In genomic region chr5:142495561-142495960, GRCh38 we compare ENCODE assay signal across 20 cellular contexts.
"Had no signal": no experiment of that assay in that cellular context is flagged by ENCODE, and none has a peak within 500 bp of the region (broad histone marks: within the 10 kb centered on the region; RNA-seq: fewer than 3 reads in every experiment).

No MANE protein-coding gene starts in this region.

- H3K9me3 Mint-ChIP-seq: activated CD4-positive, alpha-beta memory T cell treated with anti-CD3 and anti-CD28 coated beads, Interleukin-2, amount 10 ng/mL, durations not matched to agents 7 days and 5 days; activated naive CD4-positive, alpha-beta T cell treated with anti-CD3 and anti-CD28 coated beads, Interleukin-2, amount 10 ng/mL, durations not matched to agents 7 days and 5 days; mesothelial cell of epicardium had no signal

- DNase-seq: activated CD4-positive, alpha-beta memory T cell treated with anti-CD3 and anti-CD28 coated beads, Interleukin-2, amount 10 ng/mL, durations not matched to agents 7 days and 5 days; activated CD4-positive, alpha-beta T cell treated with anti-CD3 and anti-CD28 coated beads for 48 hours; activated effector memory CD4-positive, alpha-beta T cell treated with anti-CD3 and anti-CD28 coated beads, Interleukin-2, amount 50 U/mL, for 16 hours; activated naive CD4-positive, alpha-beta T cell treated with anti-CD3 and anti-CD28 coated beads, Interleukin-2, amount 10 ng/mL, durations not matched to agents 7 days and 5 days; body of pancreas; dermis blood vessel endothelial cell; effector CD8-positive, alpha-beta T cell; erythroblast; foreskin keratinocyte; kidney; mammary epithelial cell; naive thymus-derived CD8-positive, alpha-beta T cell; ovary; right cardiac atrium; stimulated activated CD4-positive, alpha-beta T cell treated with anti-CD3 and anti-CD28 coated beads, Interleukin-1b, Interleukin-23, amount 100 ng/mL, for 48 hours; stomach; trophoblast cell; uterus had no signal

- FAIRE-seq: kidney had no signal

- H3K4me3 Mint-ChIP-seq: activated CD4-positive, alpha-beta memory T cell treated with anti-CD3 and anti-CD28 coated beads, Interleukin-2, amount 10 ng/mL, durations not matched to agents 7 days and 5 days; activated naive CD4-positive, alpha-beta T cell treated with anti-CD3 and anti-CD28 coated beads, Interleukin-2, amount 10 ng/mL, durations not matched to agents 7 days and 5 days; mesothelial cell of epicardium; naive thymus-derived CD8-positive, alpha-beta T cell; stimulated activated memory B cell treated with anti-CD40 and anti-IgM and Interleukin-4, amounts not matched to agents 10 μg/mL and 1 μg/mL and 100 μg/mL, for 72 hours had no signal

- H3K27me3 Mint-ChIP-seq: activated CD4-positive, alpha-beta memory T cell treated with anti-CD3 and anti-CD28 coated beads, Interleukin-2, amount 10 ng/mL, durations not matched to agents 7 days and 5 days had no signal

- H3K27ac Mint-ChIP-seq: activated CD4-positive, alpha-beta memory T cell treated with anti-CD3 and anti-CD28 coated beads, Interleukin-2, amount 10 ng/mL, durations not matched to agents 7 days and 5 days; activated naive CD4-positive, alpha-beta T cell treated with anti-CD3 and anti-CD28 coated beads, Interleukin-2, amount 10 ng/mL, durations not matched to agents 7 days and 5 days; mesothelial cell of epicardium; naive thymus-derived CD8-positive, alpha-beta T cell; stimulated activated memory B cell treated with anti-CD40 and anti-IgM and Interleukin-4, amounts not matched to agents 10 μg/mL and 1 μg/mL and 100 μg/mL, for 72 hours had no signal

- H3K4me1 Mint-ChIP-seq: activated CD4-positive, alpha-beta memory T cell treated with anti-CD3 and anti-CD28 coated beads, Interleukin-2, amount 10 ng/mL, durations not matched to agents 7 days and 5 days; activated naive CD4-positive, alpha-beta T cell treated with anti-CD3 and anti-CD28 coated beads, Interleukin-2, amount 10 ng/mL, durations not matched to agents 7 days and 5 days; stimulated activated memory B cell treated with anti-CD40 and anti-IgM and Interleukin-4, amounts not matched to agents 10 μg/mL and 1 μg/mL and 100 μg/mL, for 72 hours had no signal

- ATAC-seq: body of pancreas; foreskin keratinocyte; naive thymus-derived CD8-positive, alpha-beta T cell; right cardiac atrium; stimulated activated memory B cell treated with anti-CD40 and anti-IgM and Interleukin-4, amounts not matched to agents 10 μg/mL and 1 μg/mL and 100 μg/mL, for 72 hours had no signal

- H3K36me3 Mint-ChIP-seq: activated naive CD4-positive, alpha-beta T cell treated with anti-CD3 and anti-CD28 coated beads, Interleukin-2, amount 10 ng/mL, durations not matched to agents 7 days and 5 days; mesothelial cell of epicardium; naive thymus-derived CD8-positive, alpha-beta T cell; stimulated activated memory B cell treated with anti-CD40 and anti-IgM and Interleukin-4, amounts not matched to agents 10 μg/mL and 1 μg/mL and 100 μg/mL, for 72 hours had no signal
